Comparison of ENCODE assay signal across 10 cellular contexts in the genomic region with DNA sequence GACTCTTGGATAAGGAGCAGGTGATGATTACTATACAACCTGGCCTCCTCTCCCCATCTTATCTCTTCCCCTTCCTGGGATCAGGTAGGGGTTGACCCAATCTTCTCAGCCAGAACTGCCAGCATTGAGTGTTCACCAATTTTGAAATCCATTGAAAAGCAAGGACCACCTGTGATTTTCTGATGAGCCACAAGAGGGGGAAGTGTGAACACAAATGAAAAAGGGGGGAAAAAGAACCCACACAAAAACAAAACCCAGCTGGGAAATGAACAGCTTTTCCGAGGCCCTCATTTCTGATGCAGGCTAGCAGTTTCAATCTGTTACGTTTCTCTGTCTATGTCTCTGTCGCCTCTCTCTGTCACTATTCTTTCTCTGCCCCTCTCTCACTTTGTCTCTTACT.
DNase-seq lines count a peak whose midpoint lies in the region; FAIRE-seq and TF ChIP-seq lines count a peak whose summit lies in the region.
"Had no signal": no experiment of that assay in that cellular context is flagged by ENCODE, and none has a peak within 500 bp of the region (broad histone marks: within the 10 kb centered on the region; RNA-seq: fewer than 3 reads in every experiment).

No MANE protein-coding gene starts in this region.

- peaks cover 3 to 6% (median 3%) of the 10 kb centered on the region in 3 donors for H3K27me3 Mint-ChIP-seq in CD14-positive monocyte (ENCODE audit: low read depth in 3 of 3)

- no peak overlapping the region for H2BK5ac ChIP-seq in neuronal stem cell (ENCODE audit: low read length)

- in situ Hi-C loops in astrocyte of the spinal cord (cut with HindIII; ENCODE audit: low sequenced_read_pairs), result no loop called here

- H3K14ac ChIP-seq in neuronal stem cell (ENCODE audit: low read length), result no peak overlapping the region

- no peak overlapping the region for H3K23ac ChIP-seq in neuronal stem cell (ENCODE audit: low read depth, low read length, poor library complexity)

- H3K4me3 ChIP-seq in astrocyte of the spinal cord (ENCODE audit: low read depth, low read length) (no peak overlapping the region), neuronal stem cell (ENCODE audit: low read length in 2 of 2) (no peak overlapping the region), small intestine (ENCODE audit: low read depth in 1 of 2, low read length in 2 of 2) (no peak overlapping the region)

- H3K4me3 Mint-ChIP-seq in CD14-positive monocyte, result no peak overlapping the region
- H3K4me3 Mint-ChIP-seq: T-helper 2 cell treated with Interferon-gamma antibody and Interleukin-4, amounts not matched to agents 5 μg/mL and 100 μg/mL, for 36 hours had no signal

- H3K27me3 ChIP-seq in neuronal stem cell (ENCODE audit: control insufficient read depth in 3 of 3, insufficient read depth in 3 of 3, low read depth in 1 of 3, low read length in 3 of 3) (no peaks in the 10 kb centered on the region), small intestine (ENCODE audit: control insufficient read depth in 2 of 2, insufficient read depth in 2 of 2, low read length in 2 of 2) (no peaks in the 10 kb centered on the region)

- H3K4me1 ChIP-seq in neuronal stem cell (ENCODE audit: control insufficient read depth in 2 of 2, insufficient read depth in 1 of 2, low read depth in 1 of 2, low read length in 2 of 2), result peaks cover 0 to 15% of the 10 kb centered on the region in 2 donors
- H3K4me1 ChIP-seq in small intestine (ENCODE audit: control insufficient read depth in 2 of 2, insufficient read depth in 1 of 2, low read depth in 1 of 2, low read length in 1 of 2), result no peaks in the 10 kb centered on the region

- peaks cover 0 to 3% (median 0%) of the 10 kb centered on the region in 7 donors for H3K9me3 Mint-ChIP-seq in CD14-positive monocyte
- H3K9me3 Mint-ChIP-seq: T-helper 2 cell treated with Interferon-gamma antibody and Interleukin-4, amounts not matched to agents 5 μg/mL and 100 μg/mL, for 36 hours had no signal

- H3K27ac ChIP-seq in neuronal stem cell (replicated peaks; ENCODE audit: low read length) (no peak overlapping the region), small intestine (ENCODE audit: low read depth in 1 of 2, low read length in 1 of 2) (no peak overlapping the region)

- H3K36me3 ChIP-seq in neuronal stem cell (replicated peaks in 1 of 2; ENCODE audit: control insufficient read depth in 2 of 2, insufficient read depth in 2 of 2, low read length in 2 of 2) (no peaks in the 10 kb centered on the region), small intestine (ENCODE audit: control insufficient read depth in 2 of 2, insufficient read depth in 2 of 2, low read length in 2 of 2) (no peaks in the 10 kb centered on the region)

- no peak overlapping the region for H3K9ac ChIP-seq in neuronal stem cell (ENCODE audit: low read depth, low read length, poor library complexity)

- H4K91ac ChIP-seq in neuronal stem cell (ENCODE audit: low read depth, low read length, poor library complexity), result no peak overlapping the region

- no peak overlapping the region for H4K8ac ChIP-seq in neuronal stem cell (ENCODE audit: low read depth, low read length)

- no peak overlapping the region for H3K18ac ChIP-seq in neuronal stem cell (ENCODE audit: low read length)

- no peak overlapping the region for H2BK12ac ChIP-seq in neuronal stem cell (ENCODE audit: low read length)

- peak overlapping the region; percentile 39 for H2AFZ ChIP-seq in neuronal stem cell (ENCODE audit: low read length)

- H2BK15ac ChIP-seq in neuronal stem cell (ENCODE audit: low read length), result no peak overlapping the region

- CTCF ChIA-PET in GM10248 (lab: Yijun Ruan, JAX), result no interaction called here

- POLR2A ChIA-PET in GM10248 (lab: Yijun Ruan, JAX), result no interaction called here

- WGBS in neuronal stem cell (ENCODE audit: extremely low coverage in 2 of 2, insufficient read length in 2 of 2, insufficient replicate concordance in 1 of 2), 2 donors, result no CpG with 5 or more reads among the region's 3 CpGs
- WGBS in small intestine, 3 donors, result 39 to 61% (median 58%) methylated on average over 3 of the region's 3 CpGs

- H2BK120ac ChIP-seq in neuronal stem cell (ENCODE audit: low read depth, low read length), result no peak overlapping the region

- no peaks in the 10 kb centered on the region for H3K79me1 ChIP-seq in neuronal stem cell (ENCODE audit: low read depth, low read length)

- no peaks in the 10 kb centered on the region for H3K36me3 Mint-ChIP-seq in CD14-positive monocyte

- no peak for DNase-seq in GM10248 (ENCODE audit: extremely low spot score)
- peak; percentile 36 for DNase-seq in NCI-H1105 (lab: John Stamatoyannopoulos, UW)
- peak; percentile 3 for DNase-seq in astrocyte of the spinal cord (ENCODE audit: low read depth, low spot score)
- DNase-seq in neuronal stem cell (ENCODE audit: low spot score), result peak; percentile 26
- no peak for DNase-seq in amniotic stem cell (lab: John Stamatoyannopoulos, UW)
- DNase-seq in CD14-positive monocyte (ENCODE audit: low spot score), result no peak
- no peak for DNase-seq in small intestine
- DNase-seq: caudate nucleus; stimulated activated CD4-positive, alpha-beta T cell treated with anti-CD3 and anti-CD28 coated beads, Interleukin-4, amount 100 ng/mL, for 24 hours had no signal

- no peak for FAIRE-seq in small intestine (lab: Jason Lieb, UNC)

- peak; percentile 11 for TF ChIP-seq CTCF in GM10248 (IDR thresholded peaks at IDR 0.05; ENCODE audit: control extremely low read depth, extremely low read depth, low read depth, missing control alignments)
- peak; percentile 43 for TF ChIP-seq CTCF in astrocyte of the spinal cord (IDR thresholded peaks at IDR 0.05; ENCODE audit: low read depth, low read length)
- no peak for TF ChIP-seq CTCF in CD14-positive monocyte (IDR thresholded peaks at IDR 0.05)

- H3K9me3 ChIP-seq in neuronal stem cell (replicated peaks in 1 of 2; ENCODE audit: control insufficient read depth in 2 of 2, insufficient read depth in 1 of 2, low read depth in 1 of 2, low read length in 2 of 2) (no peaks in the 10 kb centered on the region), small intestine (ENCODE audit: control insufficient read depth, low read depth) (no peaks in the 10 kb centered on the region)

- intact Hi-C loops in CD14-positive monocyte (cut with micrococcal nuclease), result no loop called here

- H3K27ac Mint-ChIP-seq in CD14-positive monocyte, result no peak overlapping the region
- H3K27ac Mint-ChIP-seq: T-helper 2 cell treated with Interferon-gamma antibody and Interleukin-4, amounts not matched to agents 5 μg/mL and 100 μg/mL, for 36 hours had no signal

- no peak overlapping the region for H2AK5ac ChIP-seq in neuronal stem cell (ENCODE audit: low read depth, low read length)

- no peak overlapping the region for H3K4ac ChIP-seq in neuronal stem cell (ENCODE audit: low read length)

- H3K4me2 ChIP-seq in neuronal stem cell (ENCODE audit: insufficient read depth, low read length, poor library complexity, severe bottlenecking), result no peak overlapping the region

- no peaks in the 10 kb centered on the region for H3K4me1 Mint-ChIP-seq in CD14-positive monocyte

Comparison
In these comparisons a context has a peak if more than half of its experiments do, and no peak if none do; other contexts are left out.
1. DNase-seq: peak in NCI-H1105 (single experiment), astrocyte of the spinal cord (single experiment) and neuronal stem cell (single experiment); none in GM10248 (single experiment), amniotic stem cell (single experiment), CD14-positive monocyte (single experiment) and small intestine (single experiment).